In the genomic region with DNA sequence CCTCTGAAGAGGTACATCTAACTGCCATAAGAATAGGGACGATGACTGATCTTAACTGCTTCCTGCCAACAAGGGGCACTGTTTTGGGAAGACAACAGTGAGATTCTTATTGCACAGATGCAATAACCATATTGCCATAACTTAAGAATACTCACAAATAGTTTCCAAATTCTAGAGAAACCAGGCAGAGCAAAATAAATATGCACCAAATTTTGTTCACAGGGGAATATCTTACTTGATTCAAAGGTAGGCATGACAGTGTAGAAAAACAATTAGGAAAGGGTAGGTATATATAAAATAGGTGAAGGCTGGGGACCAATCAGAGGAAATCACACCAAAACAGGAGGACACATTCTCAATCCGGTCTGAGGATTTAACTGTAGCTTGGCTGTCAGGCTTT, we compare ENCODE assay signal across 27 cellular contexts. TPM values are rescaled to one million over a fixed set of nuclear protein-coding genes. Genes with fewer than 3 reads are reported as not detected.
"Had no signal": no experiment of that assay in that cellular context is flagged by ENCODE, and none has a peak within 500 bp of the region (broad histone marks: within the 10 kb centered on the region; RNA-seq: fewer than 3 reads in every experiment).

No MANE protein-coding gene starts in this region.

- H3K4me3 Mint-ChIP-seq: dendritic cell treated with granulocyte-macrophage colony-stimulating factor and Interleukin-4, amounts not matched to agents 40 ng/mL and 50 ng/mL, for 4 days; naive thymus-derived CD4-positive, alpha-beta T cell had no signal

- DNase-seq: cortex of kidney; dorsolateral prefrontal cortex; effector CD4-positive, alpha-beta T cell; effector memory CD4-positive, alpha-beta T cell; erythroblast; esophagus squamous epithelium; foreskin fibroblast; foreskin melanocyte; gastrocnemius medialis; glutamatergic neuron; head of caudate nucleus; heart right ventricle; hippocampal formation; left cardiac atrium; left lung; left ventricle myocardium superior; lower lobe of right lung; mesenchymal stem cell; midbrain; naive thymus-derived CD4-positive, alpha-beta T cell had no signal

- H3K9me3 ChIP-seq: gastrocnemius medialis had no signal

- H3K4me1 ChIP-seq: esophagus squamous epithelium, gastrocnemius medialis, heart right ventricle, left lung, lower lobe of right lung had no signal

- H3K27ac ChIP-seq: dorsolateral prefrontal cortex, epithelial cell of prostate, esophagus squamous epithelium, gastrocnemius medialis, heart right ventricle, left lung, lower lobe of right lung had no signal

- H3K4me3 ChIP-seq: dorsolateral prefrontal cortex, esophagus squamous epithelium, gastrocnemius medialis, heart right ventricle, left lung, lower lobe of right lung had no signal

- H3K27me3 ChIP-seq: dorsolateral prefrontal cortex, esophagus squamous epithelium, gastrocnemius medialis, heart right ventricle, left lung had no signal

- H3K27me3 Mint-ChIP-seq: naive thymus-derived CD4-positive, alpha-beta T cell had no signal

- H3K36me3 ChIP-seq: esophagus squamous epithelium, gastrocnemius medialis, heart right ventricle, left lung, lower lobe of right lung had no signal

- H3K27ac Mint-ChIP-seq: dendritic cell treated with granulocyte-macrophage colony-stimulating factor and Interleukin-4, amounts not matched to agents 40 ng/mL and 50 ng/mL, for 4 days; naive thymus-derived CD4-positive, alpha-beta T cell had no signal

- ATAC-seq: esophagus mucosa; gastrocnemius medialis; heart right ventricle; left cardiac atrium; left lung; left ventricle myocardium superior; lower lobe of right lung; naive thymus-derived CD4-positive, alpha-beta T cell had no signal

RNA-seq across cellular contexts. Expression of a gene that starts 49.9 kb away (rescaled TPM):
- total RNA-seq: glomerular endothelial cell, kidney epithelial cell, lung microvascular endothelial cell had no signal
- polyA plus RNA-seq: keratinocyte had no signal
